Comparison of ENCODE assay signal across 8 cellular contexts in genomic region chr3:148991219-148992026, GRCh38. TPM values are rescaled to one million over a fixed set of nuclear protein-coding genes. Genes with fewer than 3 reads are reported as not detected.
DNase-seq lines count a peak whose midpoint lies in the region; ATAC-seq and TF ChIP-seq lines count a peak whose summit lies in the region.

Gene GYG1, plus strand, starts transcription at chr3:148991540. Its CDS starts 101 bp downstream, at chr3:148991641.

- H3K4me1 ChIP-seq in HUES48 (ENCODE audit: control insufficient read depth, insufficient read depth, low read length), result peaks cover 13% of the 10 kb centered on the region

- peaks cover 18% of the 10 kb centered on the region for H3K36me3 ChIP-seq in HUES48 (ENCODE audit: control insufficient read depth, insufficient read depth, low read length)

- peaks cover 8% of the 10 kb centered on the region for H3K4me1 Mint-ChIP-seq in activated T-helper 17 cell treated with anti-CD3 and anti-CD28 coated beads, Interleukin-2, amount 50 U/mL, for 72 hours
- H3K4me1 Mint-ChIP-seq in natural killer cell, result peaks cover 28 to 30% of the 10 kb centered on the region in 2 donors

- peak within 1 kb of the TSS; percentile 69 for H3K4me3 ChIP-seq in HUES48 (ENCODE audit: low read depth, low read length)

- intact Hi-C loops in natural killer cell (cut with micrococcal nuclease), result loop anchor here (1.0 to 5.0 kb wide), 2 partner anchors 18 to 96 kb away; partner anchors contain the start of gene HLTF

- POLR2A ChIA-PET in RWPE1 (lab: Yijun Ruan, JAX; ENCODE audit: low non-redundant PET), result interaction anchor here (0.9 to 1.0 kb wide), 2 partner anchors 10 to 12 kb away, joined by 3 to 5 read pairs; no protein-coding TSS in a partner anchor

- no peaks in the 10 kb centered on the region for H3K9me3 ChIP-seq in HUES48 (ENCODE audit: control insufficient read depth, insufficient read depth, low read length)

- TF ChIP-seq CTCF in RWPE1 (conservative IDR thresholded peaks at IDR 0.05; ENCODE audit: low read depth) (peak; percentile 34), natural killer cell (IDR thresholded peaks at IDR 0.05) (no peak)

- ATAC-seq in GM21390 (IDR thresholded peaks at IDR 0.05; ENCODE audit: unreplicated experiment) (peak; percentile 88), natural killer cell (peak; percentile 83 to 91 (median 88))
- peak; percentile 87 for ATAC-seq in activated T-helper 17 cell treated with anti-CD3 and anti-CD28 coated beads, Interleukin-2, amount 50 U/mL, for 72 hours (replicated peaks)
- ATAC-seq in stimulated activated naive CD8-positive, alpha-beta T cell treated with anti-CD3 and anti-CD28 coated beads, Interleukin-15, Interleukin-2, amounts not matched to agents 100 U/mL and 50 U/mL, for 24 hours, result peak; percentile 90

- peak within 1 kb of the TSS; percentile 46; the same call in 1 of the 2 replicates for H3K9ac ChIP-seq in HUES48 (ENCODE audit: low read depth, low read length)

- no peaks in the 10 kb centered on the region for H3K27me3 Mint-ChIP-seq in activated T-helper 17 cell treated with anti-CD3 and anti-CD28 coated beads, Interleukin-2, amount 50 U/mL, for 72 hours
- no peaks in the 10 kb centered on the region for H3K27me3 Mint-ChIP-seq in natural killer cell (ENCODE audit: low read depth in 2 of 2)

- no peaks in the 10 kb centered on the region for H3K9me3 Mint-ChIP-seq in activated T-helper 17 cell treated with anti-CD3 and anti-CD28 coated beads, Interleukin-2, amount 50 U/mL, for 72 hours
- H3K9me3 Mint-ChIP-seq in natural killer cell, result no peaks in the 10 kb centered on the region

- CTCF ChIA-PET in RWPE1 (lab: Yijun Ruan, JAX), result interaction anchor here (0.7 to 1.4 kb wide), 3 partner anchors 36 to 129 kb away, joined by 3 read pairs; no protein-coding TSS in a partner anchor

- peak within 1 kb of the TSS; percentile 87 for H3K27ac Mint-ChIP-seq in activated T-helper 17 cell treated with anti-CD3 and anti-CD28 coated beads, Interleukin-2, amount 50 U/mL, for 72 hours
- peak within 1 kb of the TSS; percentile 70 to 91 for H3K27ac Mint-ChIP-seq in natural killer cell

- peaks cover 18% of the 10 kb centered on the region for H3K36me3 Mint-ChIP-seq in activated T-helper 17 cell treated with anti-CD3 and anti-CD28 coated beads, Interleukin-2, amount 50 U/mL, for 72 hours (ENCODE audit: low read depth)
- H3K36me3 Mint-ChIP-seq in natural killer cell, result peaks cover 11% of the 10 kb centered on the region

- H3K27me3 ChIP-seq in HUES48 (ENCODE audit: control insufficient read depth, insufficient read depth, low read length), result peaks cover 11% of the 10 kb centered on the region

- peak; percentile 36 for DNase-seq in DMS114 treated with DMSO at 0.1 percent for 48 hours (lab: John Stamatoyannopoulos, UW; ENCODE audit: unreplicated experiment)
- peak; percentile 78 for DNase-seq in RWPE1 (ENCODE audit: low spot score)
- peak; percentile 67 for DNase-seq in fibroblast of peridontal ligament (ENCODE audit: extremely low read depth)
- DNase-seq in natural killer cell, result peak; percentile 78
- peak; percentile 78 for DNase-seq in stimulated activated naive CD8-positive, alpha-beta T cell treated with anti-CD3 and anti-CD28 coated beads, Interleukin-15, Interleukin-2, amounts not matched to agents 100 U/mL and 50 U/mL, for 24 hours

- H3K4me3 Mint-ChIP-seq in activated T-helper 17 cell treated with anti-CD3 and anti-CD28 coated beads, Interleukin-2, amount 50 U/mL, for 72 hours, result peak within 1 kb of the TSS; percentile 81
- H3K4me3 Mint-ChIP-seq in natural killer cell, result peak within 1 kb of the TSS; percentile 86

- H3K27ac ChIP-seq in HUES48 (ENCODE audit: low read depth, low read length), result peak within 1 kb of the TSS; percentile 64
- peak within 1 kb of the TSS; percentile 79 for H3K27ac ChIP-seq in RWPE1

RNA-seq across cellular contexts. Expression of gene GYG1, which starts in this region (rescaled TPM):
- 10 to 100 TPM; 17.1 to 37.4 TPM for total RNA-seq in activated T-helper 17 cell treated with anti-CD3 and anti-CD28 coated beads, Interleukin-2, amount 50 U/mL, for 72 hours
- total RNA-seq in natural killer cell, result 10 to 100 TPM; 46.6 to 56.5 (median 49.6) TPM

Comparison
In these comparisons a context has a peak if more than half of its experiments do, and no peak if none do; other contexts are left out.
1. Peak in every context shown above with its lines: DNase-seq, ATAC-seq, H3K4me3 ChIP-seq and H3K27ac ChIP-seq.